In the genomic region with DNA sequence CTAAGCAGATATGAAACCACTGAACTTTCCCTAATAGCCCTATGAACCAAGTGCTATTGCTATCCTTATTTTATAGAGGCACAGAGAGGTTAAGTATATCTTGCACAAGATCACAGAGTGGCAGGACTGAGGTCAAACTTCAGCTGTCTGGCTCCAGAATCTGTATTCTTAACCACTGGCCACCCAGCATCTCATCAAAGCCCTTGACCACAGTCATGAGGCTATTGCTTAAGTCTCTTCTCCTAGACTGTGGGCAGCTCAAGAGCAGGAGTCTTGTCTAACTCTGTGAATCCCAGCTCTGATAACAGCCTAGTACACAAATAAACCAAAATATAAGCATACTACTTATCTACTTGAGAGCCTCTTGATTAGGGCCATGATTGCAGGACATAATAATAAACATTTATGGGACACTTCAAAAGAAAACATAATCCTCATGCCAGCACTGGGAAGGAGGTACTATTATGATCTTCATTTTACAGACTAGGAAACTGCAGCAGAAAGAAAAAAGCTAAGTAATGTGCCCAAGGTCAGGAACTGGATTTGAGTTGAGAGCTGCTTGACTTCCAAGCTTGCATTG, we compare ENCODE assay signal across 1 cellular context.
TF ChIP-seq lines count a peak whose summit lies in the region.

No MANE protein-coding gene starts in this region.

TF ChIP-seq in IMR-90, 13 proteins besides CTCF, POLR2A, EP300 and RAD21:
- TF ChIP-seq, protein P1, sequence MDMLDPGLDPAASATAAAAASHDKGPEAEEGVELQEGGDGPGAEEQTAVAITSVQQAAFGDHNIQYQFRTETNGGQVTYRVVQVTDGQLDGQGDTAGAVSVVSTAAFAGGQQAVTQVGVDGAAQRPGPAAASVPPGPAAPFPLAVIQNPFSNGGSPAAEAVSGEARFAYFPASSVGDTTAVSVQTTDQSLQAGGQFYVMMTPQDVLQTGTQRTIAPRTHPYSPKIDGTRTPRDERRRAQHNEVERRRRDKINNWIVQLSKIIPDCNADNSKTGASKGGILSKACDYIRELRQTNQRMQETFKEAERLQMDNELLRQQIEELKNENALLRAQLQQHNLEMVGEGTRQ (IDR thresholded peaks at IDR 0.05; ENCODE audit: low read depth, low read length) = no peak
- TF ChIP-seq FOS (IDR thresholded peaks at IDR 0.05; ENCODE audit: low read depth, low read length) (no peak), RCOR1 (IDR thresholded peaks at IDR 0.05; ENCODE audit: insufficient replicate concordance, low read length) (no peak), CEBPB (IDR thresholded peaks at IDR 0.05; ENCODE audit: low read depth, low read length) (peak; percentile 86)
